Comparison of ENCODE assay signal across 9 cellular contexts in the genomic region with DNA sequence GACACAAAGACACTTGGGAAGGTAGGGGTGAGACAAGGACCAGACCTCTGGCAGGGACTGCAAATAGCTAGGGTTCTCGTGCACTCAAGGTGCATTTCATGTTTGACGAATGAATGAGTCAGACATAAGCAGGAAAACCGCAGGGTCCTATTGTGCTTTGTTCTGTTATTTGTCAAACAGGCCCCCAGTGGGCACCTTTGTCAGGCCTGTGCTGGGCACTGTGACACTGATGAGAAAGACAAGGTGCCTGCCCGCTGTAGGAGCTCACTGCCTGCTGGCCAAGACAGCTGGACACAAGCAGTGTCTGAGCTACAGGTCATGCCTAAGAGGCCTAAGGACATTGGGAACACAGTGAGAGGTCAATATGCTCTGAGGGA. TPM values are rescaled to one million over a fixed set of nuclear protein-coding genes. Genes with fewer than 3 reads are reported as not detected.
DNase-seq lines count a peak whose midpoint lies in the region; ATAC-seq, FAIRE-seq and TF ChIP-seq lines count a peak whose summit lies in the region.
"Had no signal": no experiment of that assay in that cellular context is flagged by ENCODE, and none has a peak within 500 bp of the region (broad histone marks: within the 10 kb centered on the region; RNA-seq: fewer than 3 reads in every experiment).

No MANE protein-coding gene starts in this region.

- no peak for FAIRE-seq in frontal cortex (lab: Jason Lieb, UNC)

- no peaks in the 10 kb centered on the region for H3K27me3 ChIP-seq in smooth muscle cell (ENCODE audit: low read depth)
- H3K27me3 ChIP-seq: adrenal gland had no signal

- DNase-seq in GM12865 (ENCODE audit: low read depth) (peak; percentile 71), LHCN-M2 (ENCODE audit: low read depth) (peak; percentile 12), activated T-cell treated with anti-CD3 and anti-CD28 coated beads for 48 hours (ENCODE audit: low read depth) (peak; percentile 17), smooth muscle cell (lab: John Stamatoyannopoulos, UW; ENCODE audit: unreplicated experiment) (no peak), head of caudate nucleus (no peak), frontal cortex (ENCODE audit: low spot score in 2 of 2) (no peak)
- DNase-seq in naive thymus-derived CD8-positive, alpha-beta T cell = no peak
- DNase-seq: adrenal gland, NCI-H526 had no signal

- no peaks in the 10 kb centered on the region for H3K9me3 Mint-ChIP-seq in naive thymus-derived CD8-positive, alpha-beta T cell

- WGBS in smooth muscle cell (ENCODE audit: low lambda C conversion rate) = 76% methylated on average over 4 of the region's 4 CpGs

- no peaks in the 10 kb centered on the region for H3K36me3 ChIP-seq in smooth muscle cell (ENCODE audit: low read depth)
- H3K36me3 ChIP-seq: adrenal gland had no signal

- H3F3A ChIP-seq in smooth muscle cell (ENCODE audit: low read depth) = no peaks in the 10 kb centered on the region

- no peak overlapping the region for H3K27ac ChIP-seq in smooth muscle cell (ENCODE audit: low read depth)
- H3K27ac ChIP-seq: adrenal gland had no signal

- peak overlapping the region in 1 of 10 donors; percentile 10 for H3K27ac Mint-ChIP-seq in naive thymus-derived CD8-positive, alpha-beta T cell

- no peaks in the 10 kb centered on the region for H3K79me2 ChIP-seq in smooth muscle cell (ENCODE audit: low read depth)

- no peak overlapping the region for H3K9ac ChIP-seq in smooth muscle cell (ENCODE audit: low read depth)

- H4K20me1 ChIP-seq in smooth muscle cell (ENCODE audit: low read depth) = no peaks in the 10 kb centered on the region

- peak; percentile 6 for TF ChIP-seq CTCF in GM12865 (IDR thresholded peaks at IDR 0.05; ENCODE audit: insufficient read depth, low read depth, low read length, missing control alignments)
- TF ChIP-seq CTCF in smooth muscle cell (IDR thresholded peaks at IDR 0.05; ENCODE audit: borderline replicate concordance, insufficient read depth, poor library complexity, severe bottlenecking) = no peak

- no peaks in the 10 kb centered on the region for H3K36me3 Mint-ChIP-seq in naive thymus-derived CD8-positive, alpha-beta T cell

- H3K4me3 Mint-ChIP-seq in naive thymus-derived CD8-positive, alpha-beta T cell = peak overlapping the region in 9 of 10 donors; percentile 6 to 78 (median 50)

- no peak overlapping the region for H3K4me2 ChIP-seq in smooth muscle cell

- no peaks in the 10 kb centered on the region for H3K9me3 ChIP-seq in smooth muscle cell (replicated peaks; ENCODE audit: low read depth)
- H3K9me3 ChIP-seq: adrenal gland had no signal

- intact Hi-C loops in head of caudate nucleus (cut with DNase I) = no loop called here

- H3K4me3 ChIP-seq in GM12865 (ENCODE audit: low read depth, low read length) = no peak overlapping the region
- no peak overlapping the region for H3K4me3 ChIP-seq in smooth muscle cell
- H3K4me3 ChIP-seq: adrenal gland had no signal

- no peak overlapping the region for H2AFZ ChIP-seq in smooth muscle cell (ENCODE audit: low read depth)

- H3K4me1 ChIP-seq in smooth muscle cell (ENCODE audit: low read depth) = peaks cover 6% of the 10 kb centered on the region

- POLR2A ChIA-PET in naive thymus-derived CD8-positive, alpha-beta T cell (lab: Charles Lee) = interaction anchor here (1.4 kb wide), 1 partner anchor 51 kb away, joined by 3 read pairs; no protein-coding TSS in a partner anchor

- H3K4me1 Mint-ChIP-seq in naive thymus-derived CD8-positive, alpha-beta T cell = peaks cover 11 to 22% (median 13%) of the 10 kb centered on the region in 4 donors

- peaks cover 0 to 9% (median 0%) of the 10 kb centered on the region in 5 donors for H3K27me3 Mint-ChIP-seq in naive thymus-derived CD8-positive, alpha-beta T cell

- ATAC-seq in naive thymus-derived CD8-positive, alpha-beta T cell = no peak

RNA-seq across cellular contexts. Expression of a gene that starts 2.3 kb away (rescaled TPM):
- total RNA-seq in LHCN-M2 (2014; rRNA removed) (0.45 and 0.69 TPM in 2 replicates), smooth muscle cell (2.4 and 5.1 TPM in 2 replicates), frontal cortex (4.9 TPM)
- 0.87 TPM for polyA plus RNA-seq in LHCN-M2 (2012)
- under 1 TPM; 0.16 to 0.22 TPM for total RNA-seq in naive thymus-derived CD8-positive, alpha-beta T cell
- under 1 TPM; 0.10 to 0.23 (median 0.11) TPM for polyA plus RNA-seq in naive thymus-derived CD8-positive, alpha-beta T cell
- 1.7 and 4.0 TPM in 2 replicates for polyA plus RNA-seq in smooth muscle cell

RNA-seq across cellular contexts. Expression of a gene that starts 31.3 kb away (rescaled TPM):
- total RNA-seq in LHCN-M2 (2014; rRNA removed) = not detected in 2 replicates
- polyA plus RNA-seq in LHCN-M2 (2012) = not detected
- not detected for total RNA-seq in naive thymus-derived CD8-positive, alpha-beta T cell
- not detected for polyA plus RNA-seq in naive thymus-derived CD8-positive, alpha-beta T cell
- not detected in 2 replicates for total RNA-seq in smooth muscle cell
- polyA plus RNA-seq in smooth muscle cell = not detected in 2 replicates
- not detected for total RNA-seq in frontal cortex
- total RNA-seq: adrenal gland had no signal
- polyA plus RNA-seq: adrenal gland had no signal

RNA-seq across cellular contexts. Expression of a gene that starts 52.1 kb away (rescaled TPM):
- total RNA-seq in LHCN-M2 (2014; rRNA removed) (0.40 TPM in 1 of 2 replicates, not detected in the other), smooth muscle cell (0.99 and 6.5 TPM in 2 replicates), frontal cortex (under 0.01 TPM)
- polyA plus RNA-seq in LHCN-M2 (2012) = not detected
- 1 to 10 TPM; 1.5 to 1.8 TPM for total RNA-seq in naive thymus-derived CD8-positive, alpha-beta T cell
- polyA plus RNA-seq in naive thymus-derived CD8-positive, alpha-beta T cell = 1 to 10 TPM in 1 of 3 donors, not detected in 2; 2.0 TPM
- 0.30 TPM in 1 of 2 replicates, not detected in the other for polyA plus RNA-seq in smooth muscle cell

RNA-seq across cellular contexts. Expression of a gene that starts 52.6 kb away (rescaled TPM):
- total RNA-seq in LHCN-M2 (2014; rRNA removed) (155 and 171 TPM in 2 replicates), smooth muscle cell (117 and 151 TPM in 2 replicates), frontal cortex (112 TPM)
- polyA plus RNA-seq in LHCN-M2 (2012) = 147 TPM
- 100 to 1,000 TPM; 315 to 319 TPM for total RNA-seq in naive thymus-derived CD8-positive, alpha-beta T cell
- polyA plus RNA-seq in naive thymus-derived CD8-positive, alpha-beta T cell = 100 to 1,000 TPM; 185 to 274 (median 244) TPM
- 118 and 127 TPM in 2 replicates for polyA plus RNA-seq in smooth muscle cell

RNA-seq across cellular contexts. Expression of a gene that starts 52.7 kb away (rescaled TPM):
- total RNA-seq in LHCN-M2 (2014; rRNA removed) (21.0 and 31.2 TPM in 2 replicates), smooth muscle cell (2.9 and 14.7 TPM in 2 replicates), frontal cortex (7.3 TPM)
- polyA plus RNA-seq in LHCN-M2 (2012) = 52.8 TPM
- total RNA-seq in naive thymus-derived CD8-positive, alpha-beta T cell = 1 to 10 TPM; 6.9 to 8.4 TPM
- polyA plus RNA-seq in naive thymus-derived CD8-positive, alpha-beta T cell = 1 to 10 TPM; 4.3 to 7.9 (median 6.6) TPM
- 38.0 and 38.2 TPM in 2 replicates for polyA plus RNA-seq in smooth muscle cell

Comparison
In these comparisons a context has a peak if more than half of its experiments do, and no peak if none do; other contexts are left out.
1. DNase-seq: peak in GM12865 (single experiment), LHCN-M2 (single experiment) and activated T-cell treated with anti-CD3 and anti-CD28 coated beads for 48 hours (single experiment); none in naive thymus-derived CD8-positive, alpha-beta T cell (0 of 10), smooth muscle cell (single experiment), head of caudate nucleus (0 of 42) and frontal cortex (0 of 2).